10 cellular contexts compared by ENCODE assay signal in genomic region chr7:102532127-102532526, GRCh38. TPM values are rescaled to one million over a fixed set of nuclear protein-coding genes. Genes with fewer than 3 reads are reported as not detected.
DNase-seq lines count a peak whose midpoint lies in the region; ATAC-seq, FAIRE-seq and TF ChIP-seq lines count a peak whose summit lies in the region.
"Not testable (repeated sequence)": the region's sequence is repeated elsewhere in the genome, so short reads cannot be mapped to it uniquely, and the experiment has no call there.
"Had no signal": no experiment of that assay in that cellular context is flagged by ENCODE, and none has a peak within 500 bp of the region (broad histone marks: within the 10 kb centered on the region; RNA-seq: fewer than 3 reads in every experiment).

No MANE protein-coding gene starts in this region.

- H3K79me2 ChIP-seq in OCI-LY7 (ENCODE audit: insufficient read depth, low read depth, low read length); SK-N-SH (ENCODE audit: insufficient read depth); GM12878 (ENCODE audit: control insufficient read depth, insufficient read depth, low read length): not testable (repeated sequence)

- not testable (repeated sequence) for DNase-seq in OCI-LY7 (ENCODE audit: low spot score); SK-N-SH; GM12878 (ENCODE audit: low read depth, low spot score); Right ventricle myocardium inferior (ENCODE audit: missing footprints); naive thymus-derived CD4-positive, alpha-beta T cell
- peak; percentile 43 for DNase-seq in activated CD8-positive, alpha-beta memory T cell treated with anti-CD3 and anti-CD28 coated beads, Interleukin-2, amount 50 U/mL, for 48 hours

- H3K9me2 ChIP-seq in OCI-LY7 (ENCODE audit: insufficient read depth, low read length); SK-N-SH: not testable (repeated sequence)

- TF ChIP-seq EP300 in SK-N-SH (IDR thresholded peaks at IDR 0.05; ENCODE audit: borderline replicate concordance in 1 of 2, low read depth in 1 of 2, low read length in 1 of 2); GM12878 (IDR thresholded peaks at IDR 0.05; ENCODE audit: borderline replicate concordance in 1 of 2, control insufficient read depth in 1 of 2, low read depth in 2 of 2, low read length in 2 of 2): not testable (repeated sequence)

- BruUV-seq in OCI-LY7 (replicated peaks; lab: Mats Ljungman, UMichigan) (TSS peak; percentile 49), GM12878 (replicated peaks; lab: Mats Ljungman, UMichigan) (TSS peak; percentile 72)

- not testable (repeated sequence) for H3K27me3 Mint-ChIP-seq in naive thymus-derived CD4-positive, alpha-beta T cell

- H3K36me3 ChIP-seq in OCI-LY7 (ENCODE audit: insufficient read depth, low read length); SK-N-SH (replicated peaks in 1 of 2; ENCODE audit: control insufficient read depth in 1 of 2, insufficient read depth in 2 of 2, low read length in 1 of 2); GM12878 (ENCODE audit: control insufficient read depth in 2 of 2, insufficient read depth in 2 of 2, low read length in 1 of 2); naive thymus-derived CD4-positive, alpha-beta T cell (ENCODE audit: control insufficient read depth in 2 of 3, insufficient read depth in 3 of 3, low read length in 3 of 3): not testable (repeated sequence)

- SMC1A ChIA-PET in GM12878 (lab: Charles Lee; ENCODE audit: uncharacterized antibody, unreplicated experiment): not testable (repeated sequence)

- H3K4me3 Mint-ChIP-seq in naive thymus-derived CD4-positive, alpha-beta T cell: not testable (repeated sequence)

- not testable (repeated sequence) for H3K9me3 ChIP-seq in OCI-LY7 (ENCODE audit: low read length); SK-N-SH; GM12878 (replicated peaks; ENCODE audit: control insufficient read depth, insufficient read depth, low read length); naive thymus-derived CD4-positive, alpha-beta T cell (ENCODE audit: control insufficient read depth in 2 of 3, low read length in 3 of 3)

- 80% methylated on average over 2 of the region's 2 CpGs for WGBS in SK-N-SH (ENCODE audit: low lambda C conversion rate)
- WGBS in GM12878 (ENCODE audit: insufficient coverage, insufficient replicate concordance, low lambda C conversion rate, missing lambda C conversion rate): 72% methylated on average over 2 of the region's 2 CpGs

- TF ChIP-seq CTCF in OCI-LY7 (conservative IDR thresholded peaks at IDR 0.05; ENCODE audit: low read length); SK-N-SH (IDR thresholded peaks at IDR 0.05); GM12878 (IDR thresholded peaks at IDR 0.05 in 2 of 3, conservative IDR thresholded peaks at IDR 0.05 in 1 of 3; ENCODE audit: control insufficient read depth in 2 of 3, extremely low read depth in 1 of 3, insufficient read depth in 1 of 3, low read depth in 3 of 3, low read length in 3 of 3): not testable (repeated sequence)

- intact Hi-C loops in OCI-LY7 (cut with micrococcal nuclease; ENCODE audit: unreplicated experiment); GM12878 (cut with micrococcal nuclease; ENCODE audit: unreplicated experiment); Right ventricle myocardium inferior (cut with DNase I); naive thymus-derived CD4-positive, alpha-beta T cell (cut with micrococcal nuclease): not testable (repeated sequence)

- not testable (repeated sequence) for H2AFZ ChIP-seq in OCI-LY7 (ENCODE audit: low read length); SK-N-SH (ENCODE audit: low read depth); GM12878 (ENCODE audit: control insufficient read depth, low read depth, low read length)

- H3K27ac ChIP-seq in OCI-LY7 (ENCODE audit: low read depth, low read length, poor library complexity, severe bottlenecking); GM12878 (ENCODE audit: control insufficient read depth, insufficient read depth); naive thymus-derived CD4-positive, alpha-beta T cell (ENCODE audit: low read depth, low read length): not testable (repeated sequence)
- H3K27ac ChIP-seq in SK-N-SH (ENCODE audit: low read depth in 2 of 2, low read length in 1 of 2): peak overlapping the region; percentile 50 to 68

- in situ Hi-C loops in GM12878 (cut with MboI): not testable (repeated sequence)

- not testable (repeated sequence) for H3K4me3 ChIP-seq in OCI-LY7 (ENCODE audit: low read depth, low read length, poor library complexity, severe bottlenecking); SK-N-SH (ENCODE audit: low read depth in 2 of 2, low read length in 1 of 2); GM12878; naive thymus-derived CD4-positive, alpha-beta T cell (ENCODE audit: low read length)

- not testable (repeated sequence) for ATAC-seq in GM12878
- peak; percentile 5 for ATAC-seq in Right ventricle myocardium inferior
- peak; percentile 4 for ATAC-seq in naive thymus-derived CD4-positive, alpha-beta T cell

- not testable (repeated sequence) for H3K36me3 Mint-ChIP-seq in naive thymus-derived CD4-positive, alpha-beta T cell

- not testable (repeated sequence) for H3K4me2 ChIP-seq in OCI-LY7 (ENCODE audit: low read length); SK-N-SH; GM12878 (ENCODE audit: control insufficient read depth, insufficient read depth)

- POLR2A ChIA-PET in OCI-LY7 (lab: Charles Lee); SK-N-SH (lab: Yijun Ruan, JAX); GM12878 (lab: Charles Lee); naive thymus-derived CD4-positive, alpha-beta T cell (lab: Charles Lee): not testable (repeated sequence)

- not testable (repeated sequence) for H3K9me3 Mint-ChIP-seq in naive thymus-derived CD4-positive, alpha-beta T cell

- not testable (repeated sequence) for H3F3A ChIP-seq in SK-N-SH (replicated peaks; ENCODE audit: insufficient read depth)

- not testable (repeated sequence) for H4K20me1 ChIP-seq in OCI-LY7 (ENCODE audit: insufficient read depth, low read length); SK-N-SH (ENCODE audit: insufficient read depth); GM12878 (ENCODE audit: control insufficient read depth, insufficient read depth)

- not testable (repeated sequence) for H3K27ac Mint-ChIP-seq in naive thymus-derived CD4-positive, alpha-beta T cell

- not testable (repeated sequence) for H3K4me1 ChIP-seq in OCI-LY7 (ENCODE audit: insufficient read depth, low read length, poor library complexity, severe bottlenecking); SK-N-SH (ENCODE audit: control insufficient read depth in 1 of 2, insufficient read depth in 2 of 2, low read depth in 1 of 2, low read length in 1 of 2); GM12878 (ENCODE audit: control insufficient read depth, insufficient read depth, low read length); naive thymus-derived CD4-positive, alpha-beta T cell (ENCODE audit: control insufficient read depth in 2 of 2, insufficient read depth in 2 of 2, low read length in 2 of 2)

- TF ChIP-seq RAD21 in SK-N-SH (IDR thresholded peaks at IDR 0.05; ENCODE audit: low read length); GM12878 (IDR thresholded peaks at IDR 0.05; ENCODE audit: insufficient read depth, low read depth, low read length): not testable (repeated sequence)

- not testable (repeated sequence) for H3K9ac ChIP-seq in SK-N-SH; GM12878 (ENCODE audit: control insufficient read depth, insufficient read depth, low read length)

- TF ChIP-seq POLR2A in GM12878 (IDR thresholded peaks at IDR 0.05; ENCODE audit: low read depth, low read length): not testable (repeated sequence)

- H3K27me3 ChIP-seq in SK-N-SH (ENCODE audit: insufficient read depth); GM12878 (replicated peaks in 1 of 2; ENCODE audit: control insufficient read depth in 2 of 2, insufficient read depth in 2 of 2, low read length in 1 of 2); naive thymus-derived CD4-positive, alpha-beta T cell (ENCODE audit: control insufficient read depth in 2 of 2, insufficient read depth in 2 of 2, low read length in 2 of 2): not testable (repeated sequence)

- CTCF ChIA-PET in OCI-LY7 (lab: Charles Lee; ENCODE audit: unreplicated experiment); SK-N-SH (lab: Yijun Ruan, JAX); GM12878 (lab: Yijun Ruan, JAX); naive thymus-derived CD4-positive, alpha-beta T cell (lab: Charles Lee): not testable (repeated sequence)

- not testable (repeated sequence) for FAIRE-seq in GM12878 (lab: Jason Lieb, UNC)

- RAD21 ChIA-PET in GM12878 (lab: Charles Lee; ENCODE audit: unreplicated experiment): not testable (repeated sequence)

- not testable (repeated sequence) for H3K4me1 Mint-ChIP-seq in naive thymus-derived CD4-positive, alpha-beta T cell

RNA-seq across cellular contexts. Expression of gene UPK3BL2, which starts 11.4 kb away (rescaled TPM):
- total RNA-seq in OCI-LY7 (2014; rRNA removed; shearing (Covaris generic)): 5.4 and 10.2 TPM in 2 replicates
- total RNA-seq in OCI-LY7 (2022) (19.5 and 22.2 TPM in 2 replicates), GM12878 (2014; rRNA removed) (6.2 and 9.9 TPM in 2 replicates), GM12878 (2014; rRNA removed; fragmentation: Illumina TruSeq; extraction: Trizol) (7.1 and 8.2 TPM in 2 replicates), GM12878 (2021) (11.8 and 16.2 TPM in 2 replicates), Right ventricle myocardium inferior (2.8 TPM)
- polyA plus RNA-seq in SK-N-SH (2012; rRNA removed) (6.4 and 10.4 TPM in 2 replicates), GM12878 (2011; rRNA removed) (3.3 and 7.6 TPM in 2 replicates), GM12878 (2014; fragmentation: Illumina TruSeq; extraction: Trizol) (0.51 and 6.1 TPM in 2 replicates), GM12878 (2014; fragmentation: Nextera tagmentation; extraction: Ambion mirVana) (under 1 TPM in 1 of 2 experiments, not detected in 1; 0.18 TPM), GM12878 (2014; rRNA removed) (25.7 and 30.1 TPM in 2 replicates), GM12878 (2016; fragmentation: Nextera tagmentation; extraction: Ambion mirVana) (10 to 100 TPM; 10.4 to 10.7 TPM)
- 0.67 and 0.85 TPM in 2 replicates for polyA plus RNA-seq in SK-N-SH (2012; cell fraction: cytosol; rRNA removed)
- 55.1 and 92.6 TPM in 2 replicates for polyA plus RNA-seq in SK-N-SH (2012; cell fraction: nucleus; rRNA removed)
- 52.2 and 56.3 TPM in 2 replicates for total RNA-seq in GM12878 (2013; cell fraction: nucleolus; rRNA removed)
- 6.2 TPM for polyA plus RNA-seq in GM12878 (2011; ENCODE audit: low read depth)
- 6.8 and 16.3 TPM in 2 replicates for polyA plus RNA-seq in GM12878 (2011; cell fraction: cytosol; rRNA removed)
- polyA plus RNA-seq in GM12878 (2011; cell fraction: nucleus; rRNA removed): 93.5 and 120 TPM in 2 replicates
- 7.1 and 13.0 TPM in 2 replicates for polyA plus RNA-seq in GM12878 (2012)
- polyA minus RNA-seq in GM12878 (2011; rRNA and poly(A)+ RNA removed): 4.8 and 7.4 TPM in 2 replicates
- 2.1 and 2.7 TPM in 2 replicates for polyA minus RNA-seq in GM12878 (2011; cell fraction: cytosol; rRNA and poly(A)+ RNA removed)
- polyA minus RNA-seq in GM12878 (2011; cell fraction: nucleus; rRNA and poly(A)+ RNA removed): 4.7 and 6.9 TPM in 2 replicates
- 10 to 100 TPM; 22.8 to 85.3 (median 64.6) TPM for total RNA-seq in naive thymus-derived CD4-positive, alpha-beta T cell
- polyA plus RNA-seq in naive thymus-derived CD4-positive, alpha-beta T cell: 1 to 10 TPM; 3.4 to 6.7 TPM

RNA-seq across cellular contexts. Expression of gene RASA4B, which starts 14.6 kb away (rescaled TPM):
- total RNA-seq in OCI-LY7 (2014; rRNA removed; shearing (Covaris generic)): 7.2 and 8.2 TPM in 2 replicates
- total RNA-seq in OCI-LY7 (2022): 12.8 and 18.1 TPM in 2 replicates
- 15.5 and 19.5 TPM in 2 replicates for polyA plus RNA-seq in SK-N-SH (2012; rRNA removed)
- polyA plus RNA-seq in SK-N-SH (2012; cell fraction: cytosol; rRNA removed): 5.2 and 10.3 TPM in 2 replicates
- 53.8 and 62.7 TPM in 2 replicates for polyA plus RNA-seq in SK-N-SH (2012; cell fraction: nucleus; rRNA removed)
- total RNA-seq in GM12878 (2013; cell fraction: nucleolus; rRNA removed): 39.4 and 41.8 TPM in 2 replicates
- 8.1 and 12.1 TPM in 2 replicates for total RNA-seq in GM12878 (2014; rRNA removed)
- total RNA-seq in GM12878 (2014; rRNA removed; fragmentation: Illumina TruSeq; extraction: Trizol): 5.4 and 5.8 TPM in 2 replicates
- 12.7 and 14.8 TPM in 2 replicates for total RNA-seq in GM12878 (2021)
- 2.2 TPM for polyA plus RNA-seq in GM12878 (2011; ENCODE audit: low read depth)
- polyA plus RNA-seq in GM12878 (2011; rRNA removed): 2.7 and 5.2 TPM in 2 replicates
- polyA plus RNA-seq in GM12878 (2011; cell fraction: cytosol; rRNA removed): 7.3 and 9.4 TPM in 2 replicates
- 33.0 and 37.5 TPM in 2 replicates for polyA plus RNA-seq in GM12878 (2011; cell fraction: nucleus; rRNA removed)
- 12.7 and 17.1 TPM in 2 replicates for polyA plus RNA-seq in GM12878 (2012)
- 0.73 and 6.2 TPM in 2 replicates for polyA plus RNA-seq in GM12878 (2014; fragmentation: Illumina TruSeq; extraction: Trizol)
- polyA plus RNA-seq in GM12878 (2014; fragmentation: Nextera tagmentation; extraction: Ambion mirVana): under 1 TPM; 0.10 to 0.31 TPM
- polyA plus RNA-seq in GM12878 (2014; rRNA removed): 16.4 and 18.8 TPM in 2 replicates
- polyA plus RNA-seq in GM12878 (2016; fragmentation: Nextera tagmentation; extraction: Ambion mirVana): 1 to 10 TPM; 6.5 TPM
- 7.0 and 7.8 TPM in 2 replicates for polyA minus RNA-seq in GM12878 (2011; rRNA and poly(A)+ RNA removed)
- 2.7 and 3.3 TPM in 2 replicates for polyA minus RNA-seq in GM12878 (2011; cell fraction: cytosol; rRNA and poly(A)+ RNA removed)
- polyA minus RNA-seq in GM12878 (2011; cell fraction: nucleus; rRNA and poly(A)+ RNA removed): 7.0 and 10.6 TPM in 2 replicates
- 7.8 TPM for total RNA-seq in Right ventricle myocardium inferior
- 10 to 100 TPM; 16.6 to 36.3 (median 24.0) TPM for total RNA-seq in naive thymus-derived CD4-positive, alpha-beta T cell
- 10 to 100 TPM; 11.3 to 15.9 TPM for polyA plus RNA-seq in naive thymus-derived CD4-positive, alpha-beta T cell

RNA-seq across cellular contexts. Expression of gene SPDYE2, which starts 18.9 kb away (rescaled TPM):
- not detected in 2 replicates for total RNA-seq in OCI-LY7 (2014; rRNA removed; shearing (Covaris generic))
- total RNA-seq in OCI-LY7 (2022) (not detected in 2 replicates), GM12878 (2014; rRNA removed) (not detected in 2 replicates), GM12878 (2014; rRNA removed; fragmentation: Illumina TruSeq; extraction: Trizol) (not detected in 2 replicates), GM12878 (2021) (not detected in 2 replicates), Right ventricle myocardium inferior (not detected)
- polyA plus RNA-seq in SK-N-SH (2012; rRNA removed) (not detected in 2 replicates), GM12878 (2011; rRNA removed) (not detected in 2 replicates), GM12878 (2014; fragmentation: Illumina TruSeq; extraction: Trizol) (not detected in 2 replicates), GM12878 (2014; fragmentation: Nextera tagmentation; extraction: Ambion mirVana) (under 1 TPM; 0.16 to 0.19 TPM), GM12878 (2014; rRNA removed) (not detected in 2 replicates), GM12878 (2016; fragmentation: Nextera tagmentation; extraction: Ambion mirVana) (1 to 10 TPM; 4.4 to 6.4 TPM)
- 0.05 TPM in 1 of 2 replicates, not detected in the other for polyA plus RNA-seq in SK-N-SH (2012; cell fraction: cytosol; rRNA removed)
- 0.11 and 0.13 TPM in 2 replicates for polyA plus RNA-seq in SK-N-SH (2012; cell fraction: nucleus; rRNA removed)
- not detected in 2 replicates for total RNA-seq in GM12878 (2013; cell fraction: nucleolus; rRNA removed)
- polyA plus RNA-seq in GM12878 (2011; ENCODE audit: low read depth): not detected
- polyA plus RNA-seq in GM12878 (2011; cell fraction: cytosol; rRNA removed): not detected in 2 replicates
- polyA plus RNA-seq in GM12878 (2011; cell fraction: nucleus; rRNA removed): 0.07 TPM in 1 of 2 replicates, not detected in the other
- polyA plus RNA-seq in GM12878 (2012): 0.53 and 1.2 TPM in 2 replicates
- polyA minus RNA-seq in GM12878 (2011; rRNA and poly(A)+ RNA removed): not detected in 2 replicates
- polyA minus RNA-seq in GM12878 (2011; cell fraction: cytosol; rRNA and poly(A)+ RNA removed): not detected in 2 replicates
- polyA minus RNA-seq in GM12878 (2011; cell fraction: nucleus; rRNA and poly(A)+ RNA removed): not detected in 2 replicates
- 1 to 10 TPM in 1 of 5 experiments, under 1 TPM in 3, not detected in 1; 0.29 to 1.1 (median 0.32) TPM for total RNA-seq in naive thymus-derived CD4-positive, alpha-beta T cell
- polyA plus RNA-seq in naive thymus-derived CD4-positive, alpha-beta T cell: under 1 TPM; 0.33 to 0.35 TPM
- total RNA-seq: A172, Caco-2, GM23248, H4 had no signal

RNA-seq across cellular contexts. Expression of gene POLR2J3, which starts 40.3 kb away (rescaled TPM):
- 12.4 and 30.4 TPM in 2 replicates for total RNA-seq in OCI-LY7 (2014; rRNA removed; shearing (Covaris generic))
- total RNA-seq in OCI-LY7 (2022): 62.8 and 63.7 TPM in 2 replicates
- 47.8 and 57.6 TPM in 2 replicates for polyA plus RNA-seq in SK-N-SH (2012; rRNA removed)
- polyA plus RNA-seq in SK-N-SH (2012; cell fraction: cytosol; rRNA removed): 22.1 and 25.9 TPM in 2 replicates
- 82.2 and 181 TPM in 2 replicates for polyA plus RNA-seq in SK-N-SH (2012; cell fraction: nucleus; rRNA removed)
- 549 and 576 TPM in 2 replicates for total RNA-seq in GM12878 (2013; cell fraction: nucleolus; rRNA removed)
- 23.1 and 24.1 TPM in 2 replicates for total RNA-seq in GM12878 (2014; rRNA removed)
- 70.7 and 85.4 TPM in 2 replicates for total RNA-seq in GM12878 (2014; rRNA removed; fragmentation: Illumina TruSeq; extraction: Trizol)
- total RNA-seq in GM12878 (2021): 24.0 and 29.1 TPM in 2 replicates
- 27.4 TPM for polyA plus RNA-seq in GM12878 (2011; ENCODE audit: low read depth)
- 140 and 162 TPM in 2 replicates for polyA plus RNA-seq in GM12878 (2011; rRNA removed)
- polyA plus RNA-seq in GM12878 (2011; cell fraction: cytosol; rRNA removed): 43.4 and 61.4 TPM in 2 replicates
- 167 and 189 TPM in 2 replicates for polyA plus RNA-seq in GM12878 (2011; cell fraction: nucleus; rRNA removed)
- 30.1 and 74.4 TPM in 2 replicates for polyA plus RNA-seq in GM12878 (2012)
- polyA plus RNA-seq in GM12878 (2014; fragmentation: Illumina TruSeq; extraction: Trizol): 117 and 120 TPM in 2 replicates
- 10 to 100 TPM; 27.3 to 30.4 TPM for polyA plus RNA-seq in GM12878 (2014; fragmentation: Nextera tagmentation; extraction: Ambion mirVana)
- polyA plus RNA-seq in GM12878 (2014; rRNA removed): 35.3 and 35.4 TPM in 2 replicates
- polyA plus RNA-seq in GM12878 (2016; fragmentation: Nextera tagmentation; extraction: Ambion mirVana): 100 to 1,000 TPM; 130 to 143 TPM
- 64.6 and 89.4 TPM in 2 replicates for polyA minus RNA-seq in GM12878 (2011; rRNA and poly(A)+ RNA removed)
- polyA minus RNA-seq in GM12878 (2011; cell fraction: cytosol; rRNA and poly(A)+ RNA removed): 3.3 and 28.9 TPM in 2 replicates
- polyA minus RNA-seq in GM12878 (2011; cell fraction: nucleus; rRNA and poly(A)+ RNA removed): 78.2 and 172 TPM in 2 replicates
- 8.3 TPM for total RNA-seq in Right ventricle myocardium inferior
- total RNA-seq in naive thymus-derived CD4-positive, alpha-beta T cell: 100 to 1,000 TPM in 4 of 5 experiments, 10 to 100 TPM in 1; 70.8 to 142 (median 113) TPM
- polyA plus RNA-seq in naive thymus-derived CD4-positive, alpha-beta T cell: 10 to 100 TPM; 27.3 to 33.0 TPM

RNA-seq across cellular contexts. Expression of gene POLR2J, which starts 53.4 kb away (rescaled TPM):
- 58.1 and 62.4 TPM in 2 replicates for total RNA-seq in OCI-LY7 (2014; rRNA removed; shearing (Covaris generic))
- total RNA-seq in OCI-LY7 (2022) (62.9 and 68.6 TPM in 2 replicates), GM12878 (2014; rRNA removed) (66.3 and 73.5 TPM in 2 replicates), GM12878 (2014; rRNA removed; fragmentation: Illumina TruSeq; extraction: Trizol) (73.8 and 78.0 TPM in 2 replicates), GM12878 (2021) (47.8 and 49.2 TPM in 2 replicates), Right ventricle myocardium inferior (49.0 TPM)
- polyA plus RNA-seq in SK-N-SH (2012; rRNA removed) (290 and 299 TPM in 2 replicates), GM12878 (2011; rRNA removed) (39.8 and 76.8 TPM in 2 replicates), GM12878 (2014; fragmentation: Illumina TruSeq; extraction: Trizol) (83.8 and 119 TPM in 2 replicates), GM12878 (2014; fragmentation: Nextera tagmentation; extraction: Ambion mirVana) (10 to 100 TPM; 16.4 to 43.4 TPM), GM12878 (2014; rRNA removed) (99.6 and 105 TPM in 2 replicates), GM12878 (2016; fragmentation: Nextera tagmentation; extraction: Ambion mirVana) (100 to 1,000 TPM; 110 to 116 TPM)
- polyA plus RNA-seq in SK-N-SH (2012; cell fraction: cytosol; rRNA removed): 218 and 258 TPM in 2 replicates
- 70.9 and 86.9 TPM in 2 replicates for polyA plus RNA-seq in SK-N-SH (2012; cell fraction: nucleus; rRNA removed)
- 18.6 and 25.8 TPM in 2 replicates for total RNA-seq in GM12878 (2013; cell fraction: nucleolus; rRNA removed)
- polyA plus RNA-seq in GM12878 (2011; ENCODE audit: low read depth): 14.7 TPM
- polyA plus RNA-seq in GM12878 (2011; cell fraction: cytosol; rRNA removed): 90.1 and 134 TPM in 2 replicates
- 55.3 and 57.1 TPM in 2 replicates for polyA plus RNA-seq in GM12878 (2011; cell fraction: nucleus; rRNA removed)
- 68.0 and 85.8 TPM in 2 replicates for polyA plus RNA-seq in GM12878 (2012)
- polyA minus RNA-seq in GM12878 (2011; rRNA and poly(A)+ RNA removed): 16.8 and 42.1 TPM in 2 replicates
- 11.5 and 15.6 TPM in 2 replicates for polyA minus RNA-seq in GM12878 (2011; cell fraction: cytosol; rRNA and poly(A)+ RNA removed)
- polyA minus RNA-seq in GM12878 (2011; cell fraction: nucleus; rRNA and poly(A)+ RNA removed): 67.7 and 94.0 TPM in 2 replicates
- 10 to 100 TPM; 36.9 to 47.7 (median 41.3) TPM for total RNA-seq in naive thymus-derived CD4-positive, alpha-beta T cell
- polyA plus RNA-seq in naive thymus-derived CD4-positive, alpha-beta T cell: 100 to 1,000 TPM in 1 of 2 donors, 10 to 100 TPM in 1; 64.2 to 109 TPM
